In genomic region chr1:226002667-226003501, GRCh38 we compare ENCODE assay signal across 8 cellular contexts. TPM values are rescaled to one million over a fixed set of nuclear protein-coding genes. Genes with fewer than 3 reads are reported as not detected.
DNase-seq lines count a peak whose midpoint lies in the region; ATAC-seq, FAIRE-seq and TF ChIP-seq lines count a peak whose summit lies in the region.

No MANE protein-coding gene starts in this region.

- TF ChIP-seq POLR2A in GM12891 (IDR thresholded peaks at IDR 0.05; ENCODE audit: low read depth, low read length): no peak; the same call in 1 of the 2 replicates

- peak; percentile 77 for FAIRE-seq in GM12891 (lab: Jason Lieb, UNC)

- no peaks in the 10 kb centered on the region for H3K27me3 Mint-ChIP-seq in activated naive CD8-positive, alpha-beta T cell treated with anti-CD3 and anti-CD28 coated beads for 36 hours

- no peak overlapping the region for H3K4me3 ChIP-seq in right atrium auricular region

- peaks cover 37% of the 10 kb centered on the region for H3K4me1 Mint-ChIP-seq in activated naive CD8-positive, alpha-beta T cell treated with anti-CD3 and anti-CD28 coated beads for 36 hours

- H3K27ac Mint-ChIP-seq in activated naive CD8-positive, alpha-beta T cell treated with anti-CD3 and anti-CD28 coated beads for 36 hours: peak overlapping the region; percentile 96

- no peaks in the 10 kb centered on the region for H3K9me3 ChIP-seq in right atrium auricular region

- H3K36me3 Mint-ChIP-seq in activated naive CD8-positive, alpha-beta T cell treated with anti-CD3 and anti-CD28 coated beads for 36 hours: peaks cover 4% of the 10 kb centered on the region

- no peaks in the 10 kb centered on the region for H3K27me3 ChIP-seq in right atrium auricular region

- H3K4me1 ChIP-seq in right atrium auricular region: peaks cover 0 to 37% of the 10 kb centered on the region in 2 donors

- ATAC-seq in HG03520 (IDR thresholded peaks at IDR 0.05; ENCODE audit: unreplicated experiment): no peak
- no peak for ATAC-seq in HG03457 (IDR thresholded peaks at IDR 0.05; ENCODE audit: unreplicated experiment)

- no peak for TF ChIP-seq CTCF in right atrium auricular region (IDR thresholded peaks at IDR 0.05)

- H3K4me3 Mint-ChIP-seq in activated naive CD8-positive, alpha-beta T cell treated with anti-CD3 and anti-CD28 coated beads for 36 hours: peak overlapping the region; percentile 47

- DNase-seq in A172 (ENCODE audit: low spot score): peak; percentile 86
- DNase-seq in GM12891 (ENCODE audit: insufficient read length, low spot score): no peak
- DNase-seq in NCI-H510A (lab: John Stamatoyannopoulos, UW): peak; percentile 85
- peak; percentile 50 for DNase-seq in activated naive CD8-positive, alpha-beta T cell treated with anti-CD3 and anti-CD28 coated beads for 36 hours
- DNase-seq in right atrium auricular region (ENCODE audit: low spot score): peak; percentile 79
- peak; percentile 52 for DNase-seq in stimulated activated CD8-positive, alpha-beta memory T cell treated with anti-CD3 and anti-CD28 coated beads, Interleukin-4, amount 100 ng/mL, for 48 hours

- peaks cover 5% of the 10 kb centered on the region for H3K9me3 Mint-ChIP-seq in activated naive CD8-positive, alpha-beta T cell treated with anti-CD3 and anti-CD28 coated beads for 36 hours

- peak overlapping the region; percentile 80 to 97 for H3K27ac ChIP-seq in right atrium auricular region

- H3K36me3 ChIP-seq in right atrium auricular region: no peaks in the 10 kb centered on the region

TF ChIP-seq in GM12891, 5 proteins besides CTCF, POLR2A, EP300 and RAD21:
- no peak for TF ChIP-seq POU2F2 (IDR thresholded peaks at IDR 0.05; ENCODE audit: low read depth, low read length)
- TF ChIP-seq TAF1 (IDR thresholded peaks at IDR 0.05; ENCODE audit: low read depth, low read length): no peak
- TF ChIP-seq PAX5 (IDR thresholded peaks at IDR 0.05; ENCODE audit: insufficient read depth, low read length, severe bottlenecking): no peak
- TF ChIP-seq SPI1 (IDR thresholded peaks at IDR 0.05; ENCODE audit: low read depth, low read length): no peak
- TF ChIP-seq POLR2AphosphoS5 (IDR thresholded peaks at IDR 0.05; ENCODE audit: low read depth, low read length): no peak

RNA-seq across cellular contexts. Expression of gene SDE2, which starts 3.7 kb away (rescaled TPM):
- 42.3 and 44.3 TPM in 2 replicates for total RNA-seq in A172 (2014; rRNA removed; shearing (Covaris generic))
- polyA plus RNA-seq in GM12891 (2012; ENCODE audit: low read depth, missing spikeins): 4.6 TPM
- total RNA-seq in activated naive CD8-positive, alpha-beta T cell treated with anti-CD3 and anti-CD28 coated beads for 36 hours: 10 to 100 TPM; 20.0 to 21.2 TPM
- 10 to 100 TPM; 15.5 to 16.3 TPM for total RNA-seq in right atrium auricular region

RNA-seq across cellular contexts. Expression of gene H3-3A, which starts 59.6 kb away (rescaled TPM):
- total RNA-seq in A172 (2014; rRNA removed; shearing (Covaris generic)): 429 and 466 TPM in 2 replicates
- polyA plus RNA-seq in GM12891 (2012; ENCODE audit: low read depth, missing spikeins): 237 TPM
- 100 to 1,000 TPM; 342 to 363 TPM for total RNA-seq in activated naive CD8-positive, alpha-beta T cell treated with anti-CD3 and anti-CD28 coated beads for 36 hours
- total RNA-seq in right atrium auricular region: 100 to 1,000 TPM; 244 to 279 TPM
